ENCODE assay signal across 8 cellular contexts in genomic region chr16:2751577-2752034, GRCh38. TPM values are rescaled to one million over a fixed set of nuclear protein-coding genes. Genes with fewer than 3 reads are reported as not detected.
DNase-seq lines count a peak whose midpoint lies in the region.

No MANE protein-coding gene starts in this region.

- no peak overlapping the region for H3K14ac ChIP-seq in mesenchymal stem cell (ENCODE audit: low read length in 2 of 2)

- H2AK5ac ChIP-seq in mesenchymal stem cell (ENCODE audit: low read length, severe bottlenecking): peak overlapping the region; percentile 93

- H3K27me3 ChIP-seq in H7 (ENCODE audit: control insufficient read depth, insufficient read depth, low read length): no peaks in the 10 kb centered on the region
- H3K27me3 ChIP-seq in mesenchymal stem cell (ENCODE audit: control insufficient read depth in 1 of 2, insufficient read depth in 1 of 2, low read length in 2 of 2): no peaks in the 10 kb centered on the region

- peaks cover 11% of the 10 kb centered on the region for H3K79me1 ChIP-seq in mesenchymal stem cell (replicated peaks; ENCODE audit: low read length, poor library complexity, severe bottlenecking)

- H3K9me3 ChIP-seq in mesenchymal stem cell (ENCODE audit: control insufficient read depth, low read length): no peaks in the 10 kb centered on the region

- no peak overlapping the region for H2BK12ac ChIP-seq in mesenchymal stem cell (ENCODE audit: low read length in 2 of 2)

- H3K4ac ChIP-seq in mesenchymal stem cell (ENCODE audit: low read depth in 1 of 2, low read length in 2 of 2): peak overlapping the region; percentile 96

- peak overlapping the region; percentile 14 to 23 for H3K23ac ChIP-seq in mesenchymal stem cell (ENCODE audit: low read length in 2 of 2)

- H4K91ac ChIP-seq in mesenchymal stem cell (ENCODE audit: low read length): peak overlapping the region; percentile 95

- peak overlapping the region; percentile 70 for H3K4me2 ChIP-seq in mesenchymal stem cell (ENCODE audit: low read length, poor library complexity, severe bottlenecking)

- peak overlapping the region; percentile 10 for H2BK5ac ChIP-seq in mesenchymal stem cell (ENCODE audit: low read depth, low read length, poor library complexity, severe bottlenecking)

- H3K18ac ChIP-seq in mesenchymal stem cell (ENCODE audit: low read depth in 1 of 2, low read length in 2 of 2): peak overlapping the region; percentile 73 to 93

- H2AFZ ChIP-seq in mesenchymal stem cell (ENCODE audit: low read depth, low read length): peak overlapping the region; percentile 67

- in situ Hi-C loops in T47D (cut with HindIII; ENCODE audit: low pct_unique_long_range_greater_than_20kb, low sequenced_read_pairs): no loop called here

- peak overlapping the region; percentile 98 for H3K9ac ChIP-seq in mesenchymal stem cell (ENCODE audit: low read length)

- H2BK120ac ChIP-seq in mesenchymal stem cell (ENCODE audit: low read depth, low read length): peak overlapping the region; percentile 97

- 57% methylated on average over 23 of the region's 23 CpGs for WGBS in mesenchymal stem cell

- H3K4me3 ChIP-seq in H7 (ENCODE audit: insufficient read depth, low read depth, low read length) (peak overlapping the region; percentile 80), mesenchymal stem cell (ENCODE audit: insufficient read depth in 1 of 2, low read depth in 1 of 2, low read length in 2 of 2) (peak overlapping the region; percentile 90)

- peak overlapping the region; percentile 100 for H3K27ac ChIP-seq in mesenchymal stem cell (ENCODE audit: low read length, poor library complexity, severe bottlenecking)

- H4K8ac ChIP-seq in mesenchymal stem cell (ENCODE audit: low read length): peak overlapping the region; percentile 100

- H3K36me3 ChIP-seq in H7 (replicated peaks; ENCODE audit: control insufficient read depth, insufficient read depth, low read length) (no peaks in the 10 kb centered on the region; the same call in none of the 2 replicates), mesenchymal stem cell (ENCODE audit: control insufficient read depth in 1 of 2, insufficient read depth in 2 of 2, low read depth in 1 of 2, low read length in 2 of 2) (peaks cover 8 to 13% of the 10 kb centered on the region in 2 experiments)

- peaks cover 15% of the 10 kb centered on the region for H3K4me1 ChIP-seq in mesenchymal stem cell (ENCODE audit: control insufficient read depth, insufficient read depth, low read depth, low read length)

- DNase-seq in NCI-H1105 treated with DMSO at 0.1 percent for 48 hours (lab: John Stamatoyannopoulos, UW): peak; percentile 47
- DNase-seq in NCI-H1105 (lab: John Stamatoyannopoulos, UW): no peak
- DNase-seq in H7: peak; percentile 97
- DNase-seq in NCI-H69 (lab: John Stamatoyannopoulos, UW): peak; percentile 89
- DNase-seq in T47D (ENCODE audit: low read depth in 1 of 2, low spot score in 1 of 2): peak; percentile 39 to 59
- no peak for DNase-seq in mesenchymal stem cell
- no peak for DNase-seq in GM03348 (ENCODE audit: low spot score)
- no peak for DNase-seq in 8988T

- no peak overlapping the region for H2BK15ac ChIP-seq in mesenchymal stem cell (ENCODE audit: low read depth, poor library complexity, severe bottlenecking)

RNA-seq across cellular contexts. Expression of gene SRRM2, which starts 0.8 kb away (rescaled TPM):
- 69.0 and 96.1 TPM in 2 replicates for total RNA-seq in H7 (2014; rRNA removed; shearing (Covaris generic))
- 290 TPM for polyA plus RNA-seq in mesenchymal stem cell (2013, experiment 1 of 2)
- polyA plus RNA-seq in mesenchymal stem cell (2013, experiment 2 of 2): 246 TPM

RNA-seq across cellular contexts. Expression of gene ELOB, which starts 25.5 kb away (rescaled TPM):
- 236 and 269 TPM in 2 replicates for total RNA-seq in H7 (2014; rRNA removed; shearing (Covaris generic))
- 154 TPM for polyA plus RNA-seq in mesenchymal stem cell (2013, experiment 1 of 2)
- polyA plus RNA-seq in mesenchymal stem cell (2013, experiment 2 of 2): 152 TPM

RNA-seq across cellular contexts. Expression of gene PRSS27, which starts 31.6 kb away (rescaled TPM):
- 2.0 and 3.1 TPM in 2 replicates for total RNA-seq in H7 (2014; rRNA removed; shearing (Covaris generic))
- 0.52 TPM for polyA plus RNA-seq in mesenchymal stem cell (2013, experiment 1 of 2)
- 0.68 TPM for polyA plus RNA-seq in mesenchymal stem cell (2013, experiment 2 of 2)

RNA-seq across cellular contexts. Expression of gene PRSS33, which starts 35.8 kb away (rescaled TPM):
- not detected in 2 replicates for total RNA-seq in H7 (2014; rRNA removed; shearing (Covaris generic))
- not detected for polyA plus RNA-seq in mesenchymal stem cell (2013, experiment 1 of 2)
- not detected for polyA plus RNA-seq in mesenchymal stem cell (2013, experiment 2 of 2)

RNA-seq across cellular contexts. Expression of gene PRSS41, which starts 46.7 kb away (rescaled TPM):
- not detected in 2 replicates for total RNA-seq in H7 (2014; rRNA removed; shearing (Covaris generic))
- not detected for polyA plus RNA-seq in mesenchymal stem cell (2013, experiment 1 of 2)
- not detected for polyA plus RNA-seq in mesenchymal stem cell (2013, experiment 2 of 2)

Comparison
In these comparisons a context has a peak if more than half of its experiments do, and no peak if none do; other contexts are left out.
1. DNase-seq: peak in NCI-H1105 treated with DMSO at 0.1 percent for 48 hours (single experiment), H7 (single experiment), NCI-H69 (single experiment) and T47D (2 of 2); none in NCI-H1105 (single experiment), mesenchymal stem cell (single experiment), GM03348 (single experiment) and 8988T (single experiment).